In genomic region chr2:161625996-161626395, GRCh38 we compare ENCODE assay signal across 25 cellular contexts. TPM values are rescaled to one million over a fixed set of nuclear protein-coding genes. Genes with fewer than 3 reads are reported as not detected.
A peak's percentile ranks its signal among the peaks of the same experiment; 100 is the strongest.
DNase-seq lines count a peak whose midpoint lies in the region; ATAC-seq and TF ChIP-seq lines count a peak whose summit lies in the region.
"Had no signal": no experiment of that assay in that cellular context is flagged by ENCODE, and none has a peak within 500 bp of the region (broad histone marks: within the 10 kb centered on the region; RNA-seq: fewer than 3 reads in every experiment).

No MANE protein-coding gene starts in this region.

- DNase-seq in NT2/D1 (ENCODE audit: low read depth, low spot score) (no peak), neural crest cell (ENCODE audit: low read depth, low spot score) (no peak), NCI-H1048 (lab: John Stamatoyannopoulos, UW) (no peak), DMS53 (lab: John Stamatoyannopoulos, UW) (no peak), Kasumi-1 (lab: John Stamatoyannopoulos, UW) (no peak)
- DNase-seq: activated CD4-positive, alpha-beta T cell treated with anti-CD3 and anti-CD28 coated beads, Interleukin-2, amount 10 ng/mL, durations not matched to agents 7 days and 5 days; activated naive CD4-positive, alpha-beta T cell; CD4-positive, CD25-positive, alpha-beta regulatory T cell; IMR-90; lower lobe of right lung; NCI-H1417; stimulated activated CD4-positive, alpha-beta T cell treated with anti-CD3 and anti-CD28 coated beads, Interleukin-12 subunit alpha, Interleukin-12 subunit beta, amount 100 ng/mL, for 4 hours; stimulated activated CD4-positive, alpha-beta T cell treated with anti-CD3 and anti-CD28 coated beads, Interleukin-4, amount 100 ng/mL, for 4 hours; thyroid gland had no signal

- H3K4me3 Mint-ChIP-seq in neural crest cell, result peak overlapping the region; percentile 62
- H3K4me3 Mint-ChIP-seq: activated CD4-positive, alpha-beta T cell treated with anti-CD3 and anti-CD28 coated beads, Interleukin-2, amount 10 ng/mL, durations not matched to agents 7 days and 5 days; T-helper 1 cell treated with Interleukin-12 subunit alpha and Interleukin-12 subunit beta and Interleukin-4 antibody, amounts not matched to agents 30 μg/mL and 1 μg/mL, for 36 hours had no signal

- H3K27me3 Mint-ChIP-seq in neural crest cell (ENCODE audit: low read depth), result peaks cover 68% of the 10 kb centered on the region

- H3K4me1 Mint-ChIP-seq in neural crest cell, result peaks cover 14% of the 10 kb centered on the region
- H3K4me1 Mint-ChIP-seq: activated CD4-positive, alpha-beta T cell treated with anti-CD3 and anti-CD28 coated beads, Interleukin-2, amount 10 ng/mL, durations not matched to agents 7 days and 5 days had no signal

- H3K4me3 ChIP-seq in NT2/D1 (ENCODE audit: insufficient read length, low read depth) (peak overlapping the region; percentile 82), endocrine pancreas (ENCODE audit: control insufficient read depth, insufficient read depth, low read length) (peak overlapping the region; percentile 98)
- H3K4me3 ChIP-seq: lower lobe of right lung, right atrium auricular region, SJSA1, thyroid gland had no signal

- H3K36me3 Mint-ChIP-seq in neural crest cell (ENCODE audit: low read depth), result no peaks in the 10 kb centered on the region
- H3K36me3 Mint-ChIP-seq: CD4-positive, CD25-positive, alpha-beta regulatory T cell had no signal

- H3K4me1 ChIP-seq in ES-I3 (ENCODE audit: insufficient read depth, low read length) (0 out of 2 replicates have a peak, but pooled peaks cover 3% of the 10 kb centered on the region), NT2/D1 (ENCODE audit: insufficient read depth, insufficient read length) (no peaks in the 10 kb centered on the region), endocrine pancreas (ENCODE audit: control insufficient read depth, insufficient read depth, low read length) (peaks cover 23% of the 10 kb centered on the region)
- H3K4me1 ChIP-seq: lower lobe of right lung, right atrium auricular region, SJSA1 had no signal

- no peak for TF ChIP-seq CTCF in neural crest cell (conservative IDR thresholded peaks at IDR 0.05)

- H3K36me3 ChIP-seq in ES-I3 (ENCODE audit: insufficient read depth, low read length) (no peaks in the 10 kb centered on the region), NT2/D1 (ENCODE audit: insufficient read depth, insufficient read length, low read length) (no peaks in the 10 kb centered on the region), endocrine pancreas (ENCODE audit: control insufficient read depth, insufficient read depth, low read length) (no peaks in the 10 kb centered on the region)
- H3K36me3 ChIP-seq: lower lobe of right lung, right atrium auricular region, SJSA1, thyroid gland had no signal

- H3K9me3 ChIP-seq in ES-I3 (ENCODE audit: control insufficient read depth, insufficient read depth, low read length) (no peaks in the 10 kb centered on the region), NT2/D1 (ENCODE audit: insufficient read depth, low read length) (no peaks in the 10 kb centered on the region), endocrine pancreas (ENCODE audit: control insufficient read depth, low read length) (no peaks in the 10 kb centered on the region)
- H3K9me3 ChIP-seq: lower lobe of right lung, right atrium auricular region, SJSA1, thyroid gland had no signal

- H3K9me3 Mint-ChIP-seq in neural crest cell, result no peaks in the 10 kb centered on the region
- H3K9me3 Mint-ChIP-seq: activated CD4-positive, alpha-beta T cell treated with anti-CD3 and anti-CD28 coated beads, Interleukin-2, amount 10 ng/mL, durations not matched to agents 7 days and 5 days; stimulated activated naive CD8-positive, alpha-beta T cell treated with anti-CD3 and anti-CD28 coated beads, Interleukin-15, Interleukin-2, amounts not matched to agents 100 ng/mL and 50 ng/mL, for 24 hours; T-helper 1 cell treated with Interleukin-12 subunit alpha and Interleukin-12 subunit beta and Interleukin-4 antibody, amounts not matched to agents 30 μg/mL and 1 μg/mL, for 36 hours had no signal

- H3K9ac ChIP-seq in ES-I3 (ENCODE audit: low read depth, low read length) (peak overlapping the region; percentile 67; the same call in 1 of the 2 replicates), NT2/D1 (ENCODE audit: insufficient read length, low read depth) (no peak overlapping the region), endocrine pancreas (ENCODE audit: control insufficient read depth, insufficient read depth, low read length) (no peak overlapping the region)

- ATAC-seq in HG03442 (IDR thresholded peaks at IDR 0.05; ENCODE audit: unreplicated experiment), result no peak
- ATAC-seq: lower lobe of right lung had no signal

- H3K27me3 ChIP-seq in NT2/D1 (ENCODE audit: insufficient read depth, insufficient read length) (peaks cover 19% of the 10 kb centered on the region), endocrine pancreas (ENCODE audit: control insufficient read depth, insufficient read depth, low read length) (no peaks in the 10 kb centered on the region)
- H3K27me3 ChIP-seq: thyroid gland had no signal

- H3K27ac Mint-ChIP-seq in neural crest cell (ENCODE audit: unreplicated experiment), result no peak overlapping the region
- H3K27ac Mint-ChIP-seq: activated CD4-positive, alpha-beta T cell treated with anti-CD3 and anti-CD28 coated beads, Interleukin-2, amount 10 ng/mL, durations not matched to agents 7 days and 5 days; CD4-positive, CD25-positive, alpha-beta regulatory T cell; stimulated activated naive CD8-positive, alpha-beta T cell treated with anti-CD3 and anti-CD28 coated beads, Interleukin-15, Interleukin-2, amounts not matched to agents 100 ng/mL and 50 ng/mL, for 24 hours; T-helper 1 cell treated with Interleukin-12 subunit alpha and Interleukin-12 subunit beta and Interleukin-4 antibody, amounts not matched to agents 30 μg/mL and 1 μg/mL, for 36 hours had no signal

RNA-seq across cellular contexts. Expression of gene SLC4A10, which starts 1.8 kb away (rescaled TPM):
- not detected in 2 replicates for total RNA-seq in neural crest cell
- total RNA-seq: bronchial epithelial cell; CD4-positive, CD25-positive, alpha-beta regulatory T cell; epithelial cell of proximal tubule; fibroblast of villous mesenchyme; IMR-90; kidney epithelial cell; right atrium auricular region; SJSA1 had no signal
